11 cellular contexts compared by ENCODE assay signal in the genomic region with DNA sequence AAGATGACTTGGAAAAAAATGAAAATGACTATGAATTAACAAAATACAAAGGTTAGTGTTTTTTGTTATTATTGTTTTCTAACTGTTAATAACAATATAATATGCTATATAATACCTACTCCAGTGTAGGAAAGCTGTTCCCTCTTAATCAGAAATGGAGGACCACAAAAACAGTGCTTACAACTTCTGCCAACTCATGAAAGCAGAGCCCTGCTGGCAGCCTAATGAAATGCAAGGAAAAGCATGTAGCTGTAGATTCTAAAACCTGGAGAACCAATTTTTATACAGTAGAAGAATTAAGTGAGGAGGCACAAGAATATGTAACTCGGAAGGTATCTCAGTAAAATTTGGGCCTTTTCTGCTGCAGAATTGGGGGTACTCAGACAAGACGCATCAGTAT. TPM values are rescaled to one million over a fixed set of nuclear protein-coding genes. Genes with fewer than 3 reads are reported as not detected.
A peak's percentile ranks its signal among the peaks of the same experiment; 100 is the strongest.
DNase-seq lines count a peak whose midpoint lies in the region; ATAC-seq and TF ChIP-seq lines count a peak whose summit lies in the region.
"Had no signal": no experiment of that assay in that cellular context is flagged by ENCODE, and none has a peak within 500 bp of the region (broad histone marks: within the 10 kb centered on the region; RNA-seq: fewer than 3 reads in every experiment).

No MANE protein-coding gene starts in this region.

- intact Hi-C loops in activated CD4-positive, alpha-beta T cell treated with anti-CD3 and anti-CD28 coated beads, Interleukin-2, amount 10 ng/mL, durations not matched to agents 24 days and 14 days (cut with micrococcal nuclease) = no loop called here

- H3K4me3 Mint-ChIP-seq in activated CD4-positive, alpha-beta T cell treated with anti-CD3 and anti-CD28 coated beads, Interleukin-2, amount 10 ng/mL, durations not matched to agents 7 days and 5 days = no peak overlapping the region
- no peak overlapping the region for H3K4me3 Mint-ChIP-seq in activated CD4-positive, alpha-beta T cell treated with anti-CD3 and anti-CD28 coated beads, Interleukin-2, amount 10 ng/mL, durations not matched to agents 24 days and 14 days
- H3K4me3 Mint-ChIP-seq in effector memory CD8-positive, alpha-beta T cell = no peak overlapping the region
- no peak overlapping the region for H3K4me3 Mint-ChIP-seq in activated naive CD8-positive, alpha-beta T cell treated with anti-CD3 and anti-CD28 coated beads for 36 hours
- H3K4me3 Mint-ChIP-seq: T-helper 17 cell had no signal

- no peak overlapping the region for H3K4me3 ChIP-seq in retinal pigment epithelial cell (ENCODE audit: low read length)
- H3K4me3 ChIP-seq: lung, thoracic aorta had no signal

- peak; percentile 64 for TF ChIP-seq CTCF in retinal pigment epithelial cell (conservative IDR thresholded peaks at IDR 0.05; ENCODE audit: low read depth, low read length)

- CTCF ChIA-PET in activated CD4-positive, alpha-beta T cell treated with anti-CD3 and anti-CD28 coated beads, Interleukin-2, amount 10 ng/mL, durations not matched to agents 7 days and 5 days (lab: Charles Lee) = interaction anchor here (1.1 kb wide), 1 partner anchor 182 kb away, joined by 3 read pairs; no protein-coding TSS in a partner anchor

- no peak overlapping the region for H3K27ac Mint-ChIP-seq in activated CD4-positive, alpha-beta T cell treated with anti-CD3 and anti-CD28 coated beads, Interleukin-2, amount 10 ng/mL, durations not matched to agents 7 days and 5 days
- H3K27ac Mint-ChIP-seq in activated CD4-positive, alpha-beta T cell treated with anti-CD3 and anti-CD28 coated beads, Interleukin-2, amount 10 ng/mL, durations not matched to agents 24 days and 14 days = no peak overlapping the region
- H3K27ac Mint-ChIP-seq in effector memory CD8-positive, alpha-beta T cell = peak overlapping the region in 1 of 2 donors; percentile 39
- H3K27ac Mint-ChIP-seq in activated naive CD8-positive, alpha-beta T cell treated with anti-CD3 and anti-CD28 coated beads for 36 hours = no peak overlapping the region

- peaks cover 53% of the 10 kb centered on the region for H3K36me3 Mint-ChIP-seq in activated CD4-positive, alpha-beta T cell treated with anti-CD3 and anti-CD28 coated beads, Interleukin-2, amount 10 ng/mL, durations not matched to agents 7 days and 5 days (ENCODE audit: low read depth)
- peaks cover 52% of the 10 kb centered on the region for H3K36me3 Mint-ChIP-seq in activated CD4-positive, alpha-beta T cell treated with anti-CD3 and anti-CD28 coated beads, Interleukin-2, amount 10 ng/mL, durations not matched to agents 24 days and 14 days (ENCODE audit: low read depth)
- H3K36me3 Mint-ChIP-seq in effector memory CD8-positive, alpha-beta T cell (ENCODE audit: insufficient read depth) = peaks cover 28% of the 10 kb centered on the region
- peaks cover 41% of the 10 kb centered on the region for H3K36me3 Mint-ChIP-seq in activated naive CD8-positive, alpha-beta T cell treated with anti-CD3 and anti-CD28 coated beads for 36 hours

- POLR2A ChIA-PET in activated CD4-positive, alpha-beta T cell treated with anti-CD3 and anti-CD28 coated beads, Interleukin-2, amount 10 ng/mL, durations not matched to agents 7 days and 5 days (lab: Charles Lee) = no interaction called here

- peak; percentile 10 for DNase-seq in activated CD4-positive, alpha-beta T cell treated with anti-CD3 and anti-CD28 coated beads, Interleukin-2, amount 10 ng/mL, durations not matched to agents 7 days and 5 days
- no peak for DNase-seq in activated CD4-positive, alpha-beta T cell treated with anti-CD3 and anti-CD28 coated beads, Interleukin-2, amount 10 ng/mL, durations not matched to agents 24 days and 14 days
- DNase-seq in NCI-H1105 (lab: John Stamatoyannopoulos, UW) = peak; percentile 13
- DNase-seq in effector memory CD8-positive, alpha-beta T cell = peak in 1 of 3 experiments; percentile 5
- peak; percentile 10 for DNase-seq in retinal pigment epithelial cell (ENCODE audit: low read depth)
- no peak for DNase-seq in superior temporal gyrus (ENCODE audit: extremely low spot score)
- DNase-seq in activated naive CD8-positive, alpha-beta T cell treated with anti-CD3 and anti-CD28 coated beads for 36 hours = no peak
- DNase-seq: T-helper 17 cell had no signal

- no peaks in the 10 kb centered on the region for H3K27me3 Mint-ChIP-seq in activated CD4-positive, alpha-beta T cell treated with anti-CD3 and anti-CD28 coated beads, Interleukin-2, amount 10 ng/mL, durations not matched to agents 7 days and 5 days
- no peaks in the 10 kb centered on the region for H3K27me3 Mint-ChIP-seq in activated CD4-positive, alpha-beta T cell treated with anti-CD3 and anti-CD28 coated beads, Interleukin-2, amount 10 ng/mL, durations not matched to agents 24 days and 14 days
- no peaks in the 10 kb centered on the region for H3K27me3 Mint-ChIP-seq in effector memory CD8-positive, alpha-beta T cell
- no peaks in the 10 kb centered on the region for H3K27me3 Mint-ChIP-seq in activated naive CD8-positive, alpha-beta T cell treated with anti-CD3 and anti-CD28 coated beads for 36 hours
- H3K27me3 Mint-ChIP-seq: T-helper 17 cell had no signal

- H3K9me3 Mint-ChIP-seq in activated CD4-positive, alpha-beta T cell treated with anti-CD3 and anti-CD28 coated beads, Interleukin-2, amount 10 ng/mL, durations not matched to agents 7 days and 5 days = peaks cover 8% of the 10 kb centered on the region
- peaks cover 11% of the 10 kb centered on the region for H3K9me3 Mint-ChIP-seq in activated CD4-positive, alpha-beta T cell treated with anti-CD3 and anti-CD28 coated beads, Interleukin-2, amount 10 ng/mL, durations not matched to agents 24 days and 14 days
- H3K9me3 Mint-ChIP-seq in effector memory CD8-positive, alpha-beta T cell = no peaks in the 10 kb centered on the region
- peaks cover 4% of the 10 kb centered on the region for H3K9me3 Mint-ChIP-seq in activated naive CD8-positive, alpha-beta T cell treated with anti-CD3 and anti-CD28 coated beads for 36 hours

- peak; percentile 44 for ATAC-seq in effector memory CD8-positive, alpha-beta T cell (replicated peaks)
- no peak for ATAC-seq in GM18520 (IDR thresholded peaks at IDR 0.05; ENCODE audit: unreplicated experiment)
- ATAC-seq: T-helper 17 cell had no signal

- H3K4me1 Mint-ChIP-seq in activated CD4-positive, alpha-beta T cell treated with anti-CD3 and anti-CD28 coated beads, Interleukin-2, amount 10 ng/mL, durations not matched to agents 7 days and 5 days = peaks cover 7% of the 10 kb centered on the region
- peaks cover 6% of the 10 kb centered on the region for H3K4me1 Mint-ChIP-seq in activated CD4-positive, alpha-beta T cell treated with anti-CD3 and anti-CD28 coated beads, Interleukin-2, amount 10 ng/mL, durations not matched to agents 24 days and 14 days
- peaks cover 12 to 42% of the 10 kb centered on the region in 2 donors for H3K4me1 Mint-ChIP-seq in effector memory CD8-positive, alpha-beta T cell (ENCODE audit: low read depth in 2 of 2)
- H3K4me1 Mint-ChIP-seq in activated naive CD8-positive, alpha-beta T cell treated with anti-CD3 and anti-CD28 coated beads for 36 hours = peaks cover 21% of the 10 kb centered on the region

RNA-seq across cellular contexts. Expression of gene PHIP, which starts 29.4 kb away (rescaled TPM):
- total RNA-seq in activated CD4-positive, alpha-beta T cell treated with anti-CD3 and anti-CD28 coated beads, Interleukin-2, amount 10 ng/mL, durations not matched to agents 7 days and 5 days = 10 to 100 TPM; 31.6 to 33.9 TPM
- 33.9 and 34.1 TPM in 2 replicates for total RNA-seq in activated CD4-positive, alpha-beta T cell treated with anti-CD3 and anti-CD28 coated beads, Interleukin-2, amount 10 ng/mL, durations not matched to agents 24 days and 14 days
- 10 to 100 TPM; 20.9 to 21.6 TPM for total RNA-seq in activated naive CD8-positive, alpha-beta T cell treated with anti-CD3 and anti-CD28 coated beads for 36 hours

Comparison
In these comparisons a context has a peak if more than half of its experiments do, and no peak if none do; other contexts are left out.
1. DNase-seq: peak in activated CD4-positive, alpha-beta T cell treated with anti-CD3 and anti-CD28 coated beads, Interleukin-2, amount 10 ng/mL, durations not matched to agents 7 days and 5 days (single experiment), NCI-H1105 (single experiment) and retinal pigment epithelial cell (single experiment); none in activated CD4-positive, alpha-beta T cell treated with anti-CD3 and anti-CD28 coated beads, Interleukin-2, amount 10 ng/mL, durations not matched to agents 24 days and 14 days (single experiment), superior temporal gyrus (single experiment) and activated naive CD8-positive, alpha-beta T cell treated with anti-CD3 and anti-CD28 coated beads for 36 hours (single experiment).